ENCODE assay signal across 19 cellular contexts in genomic region chr16:83975646-83976260, GRCh38. TPM values are rescaled to one million over a fixed set of nuclear protein-coding genes. Genes with fewer than 3 reads are reported as not detected.
DNase-seq lines count a peak whose midpoint lies in the region; ATAC-seq and TF ChIP-seq lines count a peak whose summit lies in the region.
"Had no signal": no experiment of that assay in that cellular context is flagged by ENCODE, and none has a peak within 500 bp of the region (broad histone marks: within the 10 kb centered on the region; RNA-seq: fewer than 3 reads in every experiment).

No MANE protein-coding gene starts in this region.

- H4K20me1 ChIP-seq in neural cell (ENCODE audit: insufficient read depth): no peaks in the 10 kb centered on the region
- H4K20me1 ChIP-seq: BLaER1 had no signal

- no peak overlapping the region for H3K4me3 ChIP-seq in Panc1 (ENCODE audit: low read depth in 2 of 2, low read length in 2 of 2)
- no peak overlapping the region for H3K4me3 ChIP-seq in neural cell (ENCODE audit: low read length)
- H3K4me3 ChIP-seq in mesenchymal stem cell (ENCODE audit: insufficient read depth in 1 of 2, low read depth in 1 of 2, low read length in 2 of 2): no peak overlapping the region
- H3K4me3 ChIP-seq: BLaER1 had no signal

- H3K9me3 ChIP-seq in Panc1 (ENCODE audit: control insufficient read depth, insufficient read depth, low read depth, low read length): no peaks in the 10 kb centered on the region
- no peaks in the 10 kb centered on the region for H3K9me3 ChIP-seq in neural cell (ENCODE audit: low read length)
- peaks cover 15% of the 10 kb centered on the region for H3K9me3 ChIP-seq in mesenchymal stem cell (ENCODE audit: control insufficient read depth, low read length)
- H3K9me3 ChIP-seq: BE2C had no signal

- H3K9me2 ChIP-seq in neural cell (ENCODE audit: insufficient read depth, low read length): no peaks in the 10 kb centered on the region

- TF ChIP-seq CTCF in Panc1 (IDR thresholded peaks at IDR 0.05): no peak
- TF ChIP-seq CTCF in neural cell (IDR thresholded peaks at IDR 0.05; ENCODE audit: poor library complexity, severe bottlenecking): no peak

- H2AK5ac ChIP-seq in mesenchymal stem cell (ENCODE audit: low read length, severe bottlenecking): no peak overlapping the region

- H3K18ac ChIP-seq in mesenchymal stem cell (ENCODE audit: low read depth in 1 of 2, low read length in 2 of 2): no peak overlapping the region

- no peak overlapping the region for H4K8ac ChIP-seq in mesenchymal stem cell (ENCODE audit: low read length)

- ATAC-seq in Right ventricle myocardium superior (ENCODE audit: poor library complexity) (no peak), Panc1 (peak; percentile 28; the same call in 1 of the 2 replicates)

- H3K27ac ChIP-seq in Panc1 (ENCODE audit: low read length) (no peak overlapping the region), neural cell (ENCODE audit: low read length) (no peak overlapping the region), substantia nigra (ENCODE audit: low read depth, low read length, poor library complexity, severe bottlenecking) (no peak overlapping the region), mesenchymal stem cell (ENCODE audit: low read length, poor library complexity, severe bottlenecking) (no peak overlapping the region)
- H3K27ac ChIP-seq: BLaER1 had no signal

- CTCF ChIA-PET in Panc1 (lab: Charles Lee): no interaction called here

- in situ Hi-C loops in Panc1 (cut with HindIII; ENCODE audit: low pct_unique_long_range_greater_than_20kb, low sequenced_read_pairs): no loop called here

- H3F3A ChIP-seq in neural cell (ENCODE audit: insufficient read depth, low read length, poor library complexity, severe bottlenecking): no peaks in the 10 kb centered on the region

- POLR2A ChIA-PET in Panc1 (lab: Charles Lee): no interaction called here

- H3K79me1 ChIP-seq in mesenchymal stem cell (replicated peaks; ENCODE audit: low read length, poor library complexity, severe bottlenecking): no peaks in the 10 kb centered on the region

- no peaks in the 10 kb centered on the region for H3K79me2 ChIP-seq in neural cell (replicated peaks; ENCODE audit: insufficient read depth, low read length)

- H3K23ac ChIP-seq in mesenchymal stem cell (ENCODE audit: low read length in 2 of 2): no peak overlapping the region

- 87% methylated on average over 14 of the region's 14 CpGs for WGBS in mesenchymal stem cell

- H3K27me3 ChIP-seq in Panc1 (ENCODE audit: control insufficient read depth, insufficient read depth, low read length) (no peaks in the 10 kb centered on the region), neural cell (ENCODE audit: insufficient read depth, low read depth, low read length) (no peaks in the 10 kb centered on the region), mesenchymal stem cell (ENCODE audit: control insufficient read depth in 1 of 2, insufficient read depth in 1 of 2, low read length in 2 of 2) (peaks cover 24 to 28% of the 10 kb centered on the region in 2 experiments)
- H3K27me3 ChIP-seq: BE2C, BLaER1 had no signal

- no peak overlapping the region for H4K91ac ChIP-seq in mesenchymal stem cell (ENCODE audit: low read length)

- H2BK15ac ChIP-seq in mesenchymal stem cell (ENCODE audit: low read depth, poor library complexity, severe bottlenecking): no peak overlapping the region

- H3K4me1 ChIP-seq in Panc1 (ENCODE audit: control insufficient read depth, insufficient read depth, low read length) (no peaks in the 10 kb centered on the region), mesenchymal stem cell (ENCODE audit: control insufficient read depth, insufficient read depth, low read depth, low read length) (peaks cover 1% of the 10 kb centered on the region)
- H3K4me1 ChIP-seq: BE2C had no signal

- H2BK5ac ChIP-seq in mesenchymal stem cell (ENCODE audit: low read depth, low read length, poor library complexity, severe bottlenecking): no peak overlapping the region

- intact Hi-C loops in Right ventricle myocardium superior (cut with DNase I): no loop called here
- intact Hi-C loops in cardiac septum (cut with DNase I): no loop called here
- intact Hi-C loops in Panc1 (cut with micrococcal nuclease; ENCODE audit: unreplicated experiment): no loop called here

- no peak overlapping the region for H2AFZ ChIP-seq in neural cell (ENCODE audit: low read depth, low read length)
- H2AFZ ChIP-seq in mesenchymal stem cell (ENCODE audit: low read depth, low read length): no peak overlapping the region

- H3K4me2 ChIP-seq in neural cell (ENCODE audit: low read length): no peak overlapping the region
- H3K4me2 ChIP-seq in mesenchymal stem cell (ENCODE audit: low read length, poor library complexity, severe bottlenecking): no peak overlapping the region
- H3K4me2 ChIP-seq: BLaER1 had no signal

- H3K9ac ChIP-seq in neural cell (ENCODE audit: low read length) (no peak overlapping the region), mesenchymal stem cell (ENCODE audit: low read length) (no peak overlapping the region)
- H3K9ac ChIP-seq: BLaER1 had no signal

- H3K36me3 ChIP-seq in Panc1 (ENCODE audit: control insufficient read depth, insufficient read depth, low read length): no peaks in the 10 kb centered on the region
- no peaks in the 10 kb centered on the region for H3K36me3 ChIP-seq in neural cell (ENCODE audit: insufficient read depth, low read length)
- H3K36me3 ChIP-seq in mesenchymal stem cell (ENCODE audit: control insufficient read depth in 1 of 2, insufficient read depth in 2 of 2, low read depth in 1 of 2, low read length in 2 of 2): no peaks in the 10 kb centered on the region
- H3K36me3 ChIP-seq: BE2C, BLaER1 had no signal

- DNase-seq in Right ventricle myocardium superior (peak; percentile 4), cardiac septum (ENCODE audit: low spot score) (no peak), Panc1 (ENCODE audit: low read depth, low spot score) (no peak), retina (peak; percentile 79), substantia nigra (lab: John Stamatoyannopoulos, UW) (no peak), mesenchymal stem cell (no peak)
- DNase-seq: 8988T; ACHN; BE2C; C1 segment of cervical spinal cord; CD4-positive, alpha-beta memory T cell; CD4-positive, CD25-positive, alpha-beta regulatory T cell; COR-L47; DMS 273 treated with DMSO at 0.1 percent for 48 hours; DMS79 treated with DMSO at 0.1 percent for 48 hours; GF-D8 had no signal

- no peak overlapping the region for H2BK12ac ChIP-seq in mesenchymal stem cell (ENCODE audit: low read length in 2 of 2)

- no peak overlapping the region for H2BK120ac ChIP-seq in mesenchymal stem cell (ENCODE audit: low read depth, low read length)

- H3K14ac ChIP-seq in mesenchymal stem cell (ENCODE audit: low read length in 2 of 2): no peak overlapping the region

- no TSS peak for BruUV-seq in Panc1 (replicated peaks; lab: Mats Ljungman, UMichigan)

- no peak overlapping the region for H3K4ac ChIP-seq in mesenchymal stem cell (ENCODE audit: low read depth in 1 of 2, low read length in 2 of 2)

- peak; percentile 87 for TF ChIP-seq EP300 in neural cell (conservative IDR thresholded peaks at IDR 0.05; ENCODE audit: poor library complexity, severe bottlenecking)

- no peak for TF ChIP-seq RAD21 in neural cell (conservative IDR thresholded peaks at IDR 0.05)

TF ChIP-seq in neural cell, 6 proteins besides CTCF, POLR2A, EP300 and RAD21:
- TF ChIP-seq MXI1 (conservative IDR thresholded peaks at IDR 0.05; ENCODE audit: poor library complexity, severe bottlenecking) (no peak), REST (IDR thresholded peaks at IDR 0.05; ENCODE audit: borderline replicate concordance) (no peak), TAF1 (IDR thresholded peaks at IDR 0.05; ENCODE audit: low read depth) (no peak), EZH2 (IDR thresholded peaks at IDR 0.05; ENCODE audit: borderline replicate concordance, insufficient read depth, low read length, poor library complexity, severe bottlenecking) (no peak), SMC3 (conservative IDR thresholded peaks at IDR 0.05; ENCODE audit: poor library complexity) (no peak), POLR2AphosphoS5 (IDR thresholded peaks at IDR 0.05) (peak; percentile 38)

RNA-seq across cellular contexts. Expression of gene NECAB2, which starts 7.7 kb away (rescaled TPM):
- 0.46 TPM for total RNA-seq in Right ventricle myocardium superior
- 2.5 TPM for total RNA-seq in cardiac septum
- 0.33 TPM for total RNA-seq in Panc1 (2021; ENCODE audit: unreplicated experiment)
- polyA plus RNA-seq in Panc1 (2012; ENCODE audit: insufficient read length): 0.17 TPM
- polyA plus RNA-seq in neural cell: 9.6 and 12.5 TPM in 2 replicates
- 4.4 and 5.1 TPM in 2 replicates for polyA minus RNA-seq in neural cell
- 0.58 TPM for polyA plus RNA-seq in mesenchymal stem cell (2013, experiment 1 of 2)
- 0.33 TPM for polyA plus RNA-seq in mesenchymal stem cell (2013, experiment 2 of 2)
- total RNA-seq: CD4-positive, alpha-beta memory T cell; CD4-positive, CD25-positive, alpha-beta regulatory T cell; CD8-positive, alpha-beta memory T cell had no signal
- polyA plus RNA-seq: CD4-positive, alpha-beta memory T cell; CD4-positive, CD25-positive, alpha-beta regulatory T cell; CD8-positive, alpha-beta memory T cell had no signal

RNA-seq across cellular contexts. Expression of gene OSGIN1, which starts 22.7 kb away (rescaled TPM):
- total RNA-seq in Right ventricle myocardium superior (7.2 TPM), cardiac septum (12.6 TPM), Panc1 (2021; ENCODE audit: unreplicated experiment) (4.9 TPM)
- 3.8 TPM for polyA plus RNA-seq in Panc1 (2012; ENCODE audit: insufficient read length)
- polyA plus RNA-seq in neural cell: 2.1 TPM in 1 of 2 replicates, not detected in the other
- polyA minus RNA-seq in neural cell: 0.73 and 2.1 TPM in 2 replicates
- 5.4 TPM for polyA plus RNA-seq in mesenchymal stem cell (2013, experiment 1 of 2)
- polyA plus RNA-seq in mesenchymal stem cell (2013, experiment 2 of 2): 5.9 TPM

Comparison
In these comparisons a context has a peak if more than half of its experiments do, and no peak if none do; other contexts are left out.
1. DNase-seq: peak in Right ventricle myocardium superior (single experiment) and retina (single experiment); none in cardiac septum (single experiment), Panc1 (single experiment), substantia nigra (0 of 49) and mesenchymal stem cell (single experiment).